13 cellular contexts compared by ENCODE assay signal in genomic region chr14:91232052-91232451, GRCh38. TPM values are rescaled to one million over a fixed set of nuclear protein-coding genes. Genes with fewer than 3 reads are reported as not detected.
DNase-seq lines count a peak whose midpoint lies in the region; ATAC-seq and TF ChIP-seq lines count a peak whose summit lies in the region.
"Had no signal": no experiment of that assay in that cellular context is flagged by ENCODE, and none has a peak within 500 bp of the region (broad histone marks: within the 10 kb centered on the region; RNA-seq: fewer than 3 reads in every experiment).

No MANE protein-coding gene starts in this region.

- peaks cover 52% of the 10 kb centered on the region for H3K4me1 ChIP-seq in BLaER1
- H3K4me1 ChIP-seq in lower lobe of right lung = peaks cover 49% of the 10 kb centered on the region
- H3K4me1 ChIP-seq in MM.1S (ENCODE audit: low read length) = peaks cover 20% of the 10 kb centered on the region
- H3K4me1 ChIP-seq: pancreas had no signal

- TF ChIP-seq CTCF in WERI-Rb-1 (IDR thresholded peaks at IDR 0.05; ENCODE audit: low read depth, low read length) (no peak), lower lobe of right lung (IDR thresholded peaks at IDR 0.05) (no peak), MM.1S (IDR thresholded peaks at IDR 0.05; ENCODE audit: low read length) (no peak)

- H4K20me1 ChIP-seq in BLaER1 (peaks cover 20% of the 10 kb centered on the region), MM.1S (ENCODE audit: insufficient read depth, low read length) (no peaks in the 10 kb centered on the region)

- peak overlapping the region; percentile 19; the same call in 1 of the 2 replicates for H3K4me2 ChIP-seq in BLaER1
- no peak overlapping the region for H3K4me2 ChIP-seq in MM.1S (ENCODE audit: low read depth, low read length)

- H3K4me3 ChIP-seq in BLaER1 (no peak overlapping the region), WERI-Rb-1 (ENCODE audit: low read depth, low read length) (no peak overlapping the region), lower lobe of right lung (no peak overlapping the region), MM.1S (ENCODE audit: low read length) (no peak overlapping the region)
- H3K4me3 ChIP-seq: pancreas had no signal

- H3K27ac ChIP-seq in BLaER1 (no peak overlapping the region), WERI-Rb-1 (peak overlapping the region; percentile 2; the same call in 1 of the 2 replicates), lower lobe of right lung (peak overlapping the region; percentile 49), MM.1S (ENCODE audit: low read length) (no peak overlapping the region)
- H3K27ac ChIP-seq: pancreas had no signal

- H3F3A ChIP-seq in MM.1S (ENCODE audit: insufficient read depth, low read length) = no peaks in the 10 kb centered on the region

- no peak overlapping the region for H2AFZ ChIP-seq in MM.1S (ENCODE audit: low read length)

- ATAC-seq in lower lobe of right lung = peak; percentile 68 to 73
- ATAC-seq in HG02588 (IDR thresholded peaks at IDR 0.05; ENCODE audit: unreplicated experiment) = no peak

- H3K9me3 ChIP-seq in BLaER1 = peaks cover 25% of the 10 kb centered on the region
- peaks cover 6% of the 10 kb centered on the region for H3K9me3 ChIP-seq in WERI-Rb-1 (ENCODE audit: severe bottlenecking)
- no peaks in the 10 kb centered on the region for H3K9me3 ChIP-seq in lower lobe of right lung
- no peaks in the 10 kb centered on the region for H3K9me3 ChIP-seq in MM.1S (replicated peaks; ENCODE audit: insufficient read depth, low read length)
- H3K9me3 ChIP-seq: pancreas had no signal

- H3K9ac ChIP-seq in BLaER1 = no peak overlapping the region
- H3K9ac ChIP-seq in MM.1S (ENCODE audit: low read length) = no peak overlapping the region

- H3K36me3 ChIP-seq in BLaER1 (peaks cover 18% of the 10 kb centered on the region), WERI-Rb-1 (no peaks in the 10 kb centered on the region), lower lobe of right lung (peaks cover 10% of the 10 kb centered on the region), MM.1S (replicated peaks; ENCODE audit: insufficient read depth, low read length) (no peaks in the 10 kb centered on the region)
- H3K36me3 ChIP-seq: pancreas had no signal

- H3K79me2 ChIP-seq in MM.1S (ENCODE audit: low read length) = no peaks in the 10 kb centered on the region

- no peaks in the 10 kb centered on the region for H3K9me2 ChIP-seq in MM.1S (replicated peaks; ENCODE audit: insufficient read depth, low read length)

- no peaks in the 10 kb centered on the region for H3K27me3 ChIP-seq in BLaER1
- H3K27me3 ChIP-seq in WERI-Rb-1 (ENCODE audit: insufficient read depth, low read depth, severe bottlenecking) = no peaks in the 10 kb centered on the region
- H3K27me3 ChIP-seq in lower lobe of right lung (ENCODE audit: low read depth) = no peaks in the 10 kb centered on the region
- no peaks in the 10 kb centered on the region for H3K27me3 ChIP-seq in MM.1S (replicated peaks; ENCODE audit: insufficient read depth, low read length)
- H3K27me3 ChIP-seq: pancreas had no signal

- DNase-seq in DMS79 (lab: John Stamatoyannopoulos, UW) = peak; percentile 99
- DNase-seq in WERI-Rb-1 = no peak
- no peak for DNase-seq in lower lobe of right lung
- DNase-seq in COR-L47 (lab: John Stamatoyannopoulos, UW) = no peak
- no peak for DNase-seq in MM.1S
- no peak for DNase-seq in NCI-H1417 treated with DMSO at 0.1 percent for 48 hours (lab: John Stamatoyannopoulos, UW)
- DNase-seq: head of caudate nucleus, islet precursor cell, pancreas, Right ventricle myocardium superior, substantia nigra had no signal

- intact Hi-C loops in lower lobe of right lung (cut with DNase I) = no loop called here

RNA-seq across cellular contexts. Expression of gene GPR68, which starts 12.5 kb away (rescaled TPM):
- 3.4 TPM for total RNA-seq in lower lobe of right lung

Comparison
In these comparisons a context has a peak if more than half of its experiments do, and no peak if none do; other contexts are left out.
1. H3K27ac ChIP-seq: peak in WERI-Rb-1 (single experiment) and lower lobe of right lung (single experiment); none in BLaER1 (single experiment) and MM.1S (single experiment).